8 cellular contexts compared by ENCODE assay signal in the genomic region with DNA sequence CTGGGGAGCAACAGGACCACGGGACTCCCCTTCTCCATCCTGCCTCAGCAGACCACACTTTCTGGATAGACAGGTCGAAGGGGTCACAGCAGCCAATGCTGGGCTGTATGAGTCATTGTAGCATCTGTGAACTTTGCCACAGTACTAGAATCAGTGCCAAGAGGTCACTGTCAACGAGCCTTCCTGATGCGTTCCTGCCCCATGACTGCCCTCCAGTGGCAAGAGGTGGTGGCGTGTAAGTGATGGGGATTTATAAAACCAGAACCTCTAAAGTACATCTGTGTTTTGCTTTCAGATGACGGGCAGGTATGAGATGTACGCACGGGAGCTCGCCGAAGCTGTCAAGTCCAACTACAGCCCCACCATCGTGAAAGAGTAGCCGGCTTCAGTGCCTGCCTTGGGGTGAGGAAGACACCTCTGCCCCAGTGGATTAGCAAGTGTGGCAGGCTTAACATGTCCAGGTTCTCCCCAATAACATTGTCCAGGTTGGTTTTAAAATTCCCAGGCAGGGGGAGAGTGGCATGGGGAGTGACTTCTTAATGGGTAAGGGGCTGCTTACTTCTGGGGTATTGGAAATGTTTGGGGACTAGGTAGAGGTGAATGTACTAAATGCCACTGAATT. TPM values are rescaled to one million over a fixed set of nuclear protein-coding genes. Genes with fewer than 3 reads are reported as not detected.
A peak's percentile ranks its signal among the peaks of the same experiment; 100 is the strongest.
DNase-seq lines count a peak whose midpoint lies in the region; ATAC-seq, FAIRE-seq and TF ChIP-seq lines count a peak whose summit lies in the region.

No MANE protein-coding gene starts in this region.

- H3K27ac Mint-ChIP-seq in activated CD8-positive, alpha-beta T cell treated with anti-CD3 and anti-CD28 coated beads for 36 hours, result no peak overlapping the region
- no peak overlapping the region for H3K27ac Mint-ChIP-seq in effector memory CD8-positive, alpha-beta T cell
- peak overlapping the region; percentile 12 for H3K27ac Mint-ChIP-seq in mesothelial cell of epicardium

- H3K4me3 Mint-ChIP-seq in activated CD8-positive, alpha-beta T cell treated with anti-CD3 and anti-CD28 coated beads for 36 hours, result no peak overlapping the region
- no peak overlapping the region for H3K4me3 Mint-ChIP-seq in effector memory CD8-positive, alpha-beta T cell
- no peak overlapping the region for H3K4me3 Mint-ChIP-seq in mesothelial cell of epicardium

- peak; percentile 45 for DNase-seq in A172 (ENCODE audit: low spot score)
- peak; percentile 67 for DNase-seq in GM12892 (ENCODE audit: insufficient read length)
- peak; percentile 78 for DNase-seq in NCI-H82 (lab: John Stamatoyannopoulos, UW)
- DNase-seq in activated CD8-positive, alpha-beta T cell treated with anti-CD3 and anti-CD28 coated beads for 36 hours, result peak; percentile 95
- peak; percentile 73 to 81 (median 76) for DNase-seq in effector memory CD8-positive, alpha-beta T cell
- peak in 1 of 2 experiments; percentile 58 for DNase-seq in mesothelial cell of epicardium (ENCODE audit: low spot score in 2 of 2, unreplicated experiment in 2 of 2)
- DNase-seq in stimulated activated CD8-positive, alpha-beta memory T cell treated with anti-CD3 and anti-CD28 coated beads, Interleukin-4, amount 100 ng/mL, for 48 hours, result peak; percentile 89

- H3K36me3 Mint-ChIP-seq in activated CD8-positive, alpha-beta T cell treated with anti-CD3 and anti-CD28 coated beads for 36 hours (ENCODE audit: low read depth), result no peaks in the 10 kb centered on the region
- peaks cover 3% of the 10 kb centered on the region for H3K36me3 Mint-ChIP-seq in effector memory CD8-positive, alpha-beta T cell (ENCODE audit: insufficient read depth)
- no peaks in the 10 kb centered on the region for H3K36me3 Mint-ChIP-seq in mesothelial cell of epicardium

- CTCF ChIA-PET in activated CD8-positive, alpha-beta T cell treated with anti-CD3 and anti-CD28 coated beads for 36 hours (lab: Charles Lee), result interaction anchor here (0.6 to 1.8 kb wide), 17 partner anchors 11 to 203 kb away, joined by 3 to 6 read pairs (median 4); partner anchors contain the start of gene ADORA2A

- peak; percentile 98 for FAIRE-seq in GM12892 (lab: Jason Lieb, UNC)

- H3K4me1 Mint-ChIP-seq in activated CD8-positive, alpha-beta T cell treated with anti-CD3 and anti-CD28 coated beads for 36 hours (ENCODE audit: low read depth), result peaks cover 11% of the 10 kb centered on the region
- peaks cover 0 to 6% of the 10 kb centered on the region in 2 donors for H3K4me1 Mint-ChIP-seq in effector memory CD8-positive, alpha-beta T cell (ENCODE audit: low read depth in 2 of 2)
- peaks cover 39% of the 10 kb centered on the region for H3K4me1 Mint-ChIP-seq in mesothelial cell of epicardium

- POLR2A ChIA-PET in activated CD8-positive, alpha-beta T cell treated with anti-CD3 and anti-CD28 coated beads for 36 hours (lab: Charles Lee), result interaction anchor here (0.9 to 1.0 kb wide), 2 partner anchors 91 to 103 kb away, joined by 3 read pairs; no protein-coding TSS in a partner anchor

- no peaks in the 10 kb centered on the region for H3K27me3 Mint-ChIP-seq in activated CD8-positive, alpha-beta T cell treated with anti-CD3 and anti-CD28 coated beads for 36 hours
- H3K27me3 Mint-ChIP-seq in effector memory CD8-positive, alpha-beta T cell, result no peaks in the 10 kb centered on the region
- peaks cover 3% of the 10 kb centered on the region for H3K27me3 Mint-ChIP-seq in mesothelial cell of epicardium (ENCODE audit: low read depth)

- H3K9me3 Mint-ChIP-seq in activated CD8-positive, alpha-beta T cell treated with anti-CD3 and anti-CD28 coated beads for 36 hours, result no peaks in the 10 kb centered on the region
- no peaks in the 10 kb centered on the region for H3K9me3 Mint-ChIP-seq in effector memory CD8-positive, alpha-beta T cell
- H3K9me3 Mint-ChIP-seq in mesothelial cell of epicardium, result no peaks in the 10 kb centered on the region

- intact Hi-C loops in activated CD8-positive, alpha-beta T cell treated with anti-CD3 and anti-CD28 coated beads for 36 hours (cut with micrococcal nuclease), result no loop called here

- no peak for TF ChIP-seq POLR2A in GM12892 (IDR thresholded peaks at IDR 0.05; ENCODE audit: low read depth, low read length)

- peak; percentile 86 for TF ChIP-seq CTCF in activated CD8-positive, alpha-beta T cell treated with anti-CD3 and anti-CD28 coated beads for 36 hours (IDR thresholded peaks at IDR 0.05)
- TF ChIP-seq CTCF in mesothelial cell of epicardium (IDR thresholded peaks at IDR 0.05; ENCODE audit: unreplicated experiment), result peak; percentile 78

- peak; percentile 86 for ATAC-seq in HG03280 (IDR thresholded peaks at IDR 0.05; ENCODE audit: unreplicated experiment)
- ATAC-seq in activated CD8-positive, alpha-beta T cell treated with anti-CD3 and anti-CD28 coated beads for 36 hours, result peak; percentile 98
- ATAC-seq in effector memory CD8-positive, alpha-beta T cell (replicated peaks), result peak; percentile 99

RNA-seq across cellular contexts. Expression of gene GUCD1, which starts 29.4 kb away (rescaled TPM):
- 58.3 and 73.8 TPM in 2 replicates for total RNA-seq in A172 (2014; rRNA removed; shearing (Covaris generic))
- 57.9 TPM for polyA plus RNA-seq in GM12892 (2012; ENCODE audit: missing spikeins)
- 100 to 1,000 TPM in 1 of 2 experiments, 10 to 100 TPM in 1; 99.7 to 111 TPM for total RNA-seq in activated CD8-positive, alpha-beta T cell treated with anti-CD3 and anti-CD28 coated beads for 36 hours
- 79.4 to 83.6 TPM (median 83.2 TPM) in 3 replicates for total RNA-seq in mesothelial cell of epicardium

RNA-seq across cellular contexts. Expression of gene SNRPD3, which starts 30.3 kb away (rescaled TPM):
- 152 and 187 TPM in 2 replicates for total RNA-seq in A172 (2014; rRNA removed; shearing (Covaris generic))
- polyA plus RNA-seq in GM12892 (2012; ENCODE audit: missing spikeins), result 133 TPM
- total RNA-seq in activated CD8-positive, alpha-beta T cell treated with anti-CD3 and anti-CD28 coated beads for 36 hours, result 100 to 1,000 TPM; 153 to 165 TPM
- total RNA-seq in mesothelial cell of epicardium, result 95.1 to 110 TPM (median 102 TPM) in 3 replicates

RNA-seq across cellular contexts. Expression of gene UPB1, which starts 30.4 kb away (rescaled TPM):
- not detected in 2 replicates for total RNA-seq in A172 (2014; rRNA removed; shearing (Covaris generic))
- polyA plus RNA-seq in GM12892 (2012; ENCODE audit: missing spikeins), result 7.3 TPM
- under 1 TPM; 0.16 to 0.49 TPM for total RNA-seq in activated CD8-positive, alpha-beta T cell treated with anti-CD3 and anti-CD28 coated beads for 36 hours
- total RNA-seq in mesothelial cell of epicardium, result 1.3 to 1.5 TPM (median 1.3 TPM) in 3 replicates
